ENCODE assay signal across 42 cellular contexts in genomic region chr12:100368066-100368465, GRCh38. TPM values are rescaled to one million over a fixed set of nuclear protein-coding genes. Genes with fewer than 3 reads are reported as not detected.
"Had no signal": no experiment of that assay in that cellular context is flagged by ENCODE, and none has a peak within 500 bp of the region (broad histone marks: within the 10 kb centered on the region; RNA-seq: fewer than 3 reads in every experiment).

No MANE protein-coding gene starts in this region.

- H3K27me3 ChIP-seq: adrenal gland, body of pancreas, brain microvascular endothelial cell, breast epithelium, cardiac muscle cell had no signal

- DNase-seq: activated B cell treated with CpG ODN at 0.5 μM for 24 hours; activated CD4-positive, alpha-beta memory T cell treated with anti-CD3 and anti-CD28 coated beads for 36 hours; activated CD4-positive, alpha-beta T cell treated with anti-CD3 and anti-CD28 coated beads for 4 hours; activated CD4-positive, alpha-beta T cell treated with anti-CD3 and anti-CD28 coated beads, Interleukin-2, amount 10 ng/mL, durations not matched to agents 24 days and 14 days; activated CD4-positive, alpha-beta T cell treated with anti-CD3 and anti-CD28 coated beads, Interleukin-2, amount 50 U/mL, for 1 hour; activated CD4-positive, alpha-beta T cell treated with anti-CD3 and anti-CD28 coated beads, Interleukin-2, amount 50 U/mL, for 4 hours; activated CD4-positive, CD25-positive, alpha-beta regulatory T cell treated with anti-CD3 and anti-CD28 coated beads, Interleukin-2, amount 50 U/mL, for 72 hours; activated CD8-positive, alpha-beta memory T cell treated with anti-CD3 and anti-CD28 coated beads, Interleukin-2, amount 50 U/mL, for 4 hours; activated CD8-positive, alpha-beta T cell treated with anti-CD3 and anti-CD28 coated beads for 36 hours; activated effector memory CD4-positive, alpha-beta T cell treated with anti-CD3 and anti-CD28 coated beads, Interleukin-2, amount 50 U/mL, for 16 hours; activated gamma-delta T cell treated with Interleukin-2 at 50 U/mL for 16 hours; activated naive CD4-positive, alpha-beta T cell; activated naive CD4-positive, alpha-beta T cell treated with anti-CD3 and anti-CD28 coated beads for 36 hours; activated naive CD4-positive, alpha-beta T cell treated with anti-CD3 and anti-CD28 coated beads, Interleukin-2, amount 50 U/mL, for 16 hours; activated naive CD8-positive, alpha-beta T cell treated with anti-CD3 and anti-CD28 coated beads for 36 hours; activated T-cell treated with anti-CD3 and anti-CD28 coated beads for 4 hours; activated T-cell treated with anti-CD3 and anti-CD28 coated beads, Interleukin-2, amount 50 U/mL, for 1 hour; activated T-cell treated with anti-CD3 and anti-CD28 coated beads, Interleukin-2, amount 50 U/mL, for 4 hours; activated T-cell treated with anti-CD3 and anti-CD28 coated beads, Interleukin-2, amount 50 U/mL, for 72 hours; adrenal gland; amniotic stem cell; aorta; body of pancreas; brain microvascular endothelial cell; caudate nucleus; cerebellar nuclear complex; T-helper 1 cell; T-helper 2 cell; T-helper 9 cell had no signal

- H3K27me3 Mint-ChIP-seq: activated naive CD8-positive, alpha-beta T cell treated with anti-CD3 and anti-CD28 coated beads for 36 hours had no signal

- H3K36me3 ChIP-seq: adrenal gland, brain microvascular endothelial cell, breast epithelium, cardiac muscle cell had no signal

- H3K27ac Mint-ChIP-seq: activated B cell treated with CpG ODN at 0.5 μM for 24 hours; activated CD4-positive, alpha-beta memory T cell treated with anti-CD3 and anti-CD28 coated beads for 36 hours; activated CD4-positive, alpha-beta T cell treated with anti-CD3 and anti-CD28 coated beads, Interleukin-2, amount 10 ng/mL, durations not matched to agents 24 days and 14 days; activated CD8-positive, alpha-beta T cell treated with anti-CD3 and anti-CD28 coated beads for 36 hours; activated naive CD4-positive, alpha-beta T cell treated with anti-CD3 and anti-CD28 coated beads for 36 hours; activated naive CD4-positive, alpha-beta T cell treated with anti-CD3 and anti-CD28 coated beads, Interleukin-2, amount 50 U/mL, for 72 hours; activated naive CD8-positive, alpha-beta T cell treated with anti-CD3 and anti-CD28 coated beads for 36 hours; activated T-cell treated with anti-CD3 and anti-CD28 coated beads, Interleukin-2, amount 50 U/mL, for 72 hours; activated T-helper 1 cell treated with anti-CD3 and anti-CD28 coated beads, Interleukin-12 subunit alpha, Interleukin-12 subunit beta, Interleukin-2, Interleukin-4 antibody, amounts not matched to agents 30 ng/mL and 10 ng/mL and 1 ng/mL, durations not matched to agents 14 hours and 24 hours and 36 hours; activated T-helper 17 cell treated with anti-CD3 and anti-CD28 coated beads, Interleukin-2, amount 50 U/mL, for 72 hours; T-helper 1 cell treated with Interleukin-12 subunit alpha and Interleukin-12 subunit beta and Interleukin-4 antibody, amounts not matched to agents 30 μg/mL and 1 μg/mL, for 36 hours; T-helper 2 cell treated with Interferon-gamma antibody and Interleukin-4, amounts not matched to agents 5 μg/mL and 100 μg/mL, for 36 hours had no signal

- H3K36me3 Mint-ChIP-seq: activated CD4-positive, alpha-beta memory T cell treated with anti-CD3 and anti-CD28 coated beads for 36 hours; activated naive CD8-positive, alpha-beta T cell treated with anti-CD3 and anti-CD28 coated beads for 36 hours had no signal

- H3K27ac ChIP-seq: adrenal gland, body of pancreas, brain microvascular endothelial cell, breast epithelium, cardiac muscle cell, VCaP had no signal

- H3K9me3 ChIP-seq: adrenal gland, body of pancreas, breast epithelium had no signal

- H3K4me3 ChIP-seq: adrenal gland, body of pancreas, breast epithelium, cardiac muscle cell had no signal

- ATAC-seq: activated CD8-positive, alpha-beta T cell treated with anti-CD3 and anti-CD28 coated beads for 36 hours; activated naive CD4-positive, alpha-beta T cell treated with anti-CD3 and anti-CD28 coated beads, Interleukin-2, amount 50 U/mL, for 72 hours; activated T-cell treated with anti-CD3 and anti-CD28 coated beads, Interleukin-2, amount 50 U/mL, for 4 hours; activated T-cell treated with anti-CD3 and anti-CD28 coated beads, Interleukin-2, amount 50 U/mL, for 72 hours; activated T-helper 17 cell treated with anti-CD3 and anti-CD28 coated beads, Interleukin-2, amount 50 U/mL, for 72 hours; body of pancreas had no signal

- H3K4me3 Mint-ChIP-seq: activated B cell treated with CpG ODN at 0.5 μM for 24 hours; activated CD4-positive, alpha-beta memory T cell treated with anti-CD3 and anti-CD28 coated beads for 36 hours; activated CD4-positive, alpha-beta T cell treated with anti-CD3 and anti-CD28 coated beads, Interleukin-2, amount 10 ng/mL, durations not matched to agents 24 days and 14 days; activated CD8-positive, alpha-beta T cell treated with anti-CD3 and anti-CD28 coated beads for 36 hours; activated naive CD4-positive, alpha-beta T cell treated with anti-CD3 and anti-CD28 coated beads for 36 hours; activated naive CD8-positive, alpha-beta T cell treated with anti-CD3 and anti-CD28 coated beads for 36 hours; activated T-cell treated with anti-CD3 and anti-CD28 coated beads, Interleukin-2, amount 50 U/mL, for 4 hours; activated T-cell treated with anti-CD3 and anti-CD28 coated beads, Interleukin-2, amount 50 U/mL, for 72 hours; activated T-helper 1 cell treated with anti-CD3 and anti-CD28 coated beads, Interleukin-12 subunit alpha, Interleukin-12 subunit beta, Interleukin-2, Interleukin-4 antibody, amounts not matched to agents 30 ng/mL and 10 ng/mL and 1 ng/mL, durations not matched to agents 14 hours and 24 hours and 36 hours; activated T-helper 17 cell treated with anti-CD3 and anti-CD28 coated beads, Interleukin-2, amount 50 U/mL, for 72 hours; central memory CD8-positive, alpha-beta T cell; T-helper 1 cell treated with Interleukin-12 subunit alpha and Interleukin-12 subunit beta and Interleukin-4 antibody, amounts not matched to agents 30 μg/mL and 1 μg/mL, for 36 hours; T-helper 2 cell treated with Interferon-gamma antibody and Interleukin-4, amounts not matched to agents 5 μg/mL and 100 μg/mL, for 36 hours had no signal

- H3K4me1 ChIP-seq: adrenal gland, body of pancreas, breast epithelium had no signal

- H3K9me3 Mint-ChIP-seq: activated B cell treated with CpG ODN at 0.5 μM for 24 hours; activated CD4-positive, alpha-beta memory T cell treated with anti-CD3 and anti-CD28 coated beads for 36 hours; activated CD4-positive, alpha-beta T cell treated with anti-CD3 and anti-CD28 coated beads, Interleukin-2, amount 10 ng/mL, durations not matched to agents 24 days and 14 days; activated CD8-positive, alpha-beta T cell treated with anti-CD3 and anti-CD28 coated beads for 36 hours; activated naive CD4-positive, alpha-beta T cell treated with anti-CD3 and anti-CD28 coated beads for 36 hours; activated naive CD8-positive, alpha-beta T cell treated with anti-CD3 and anti-CD28 coated beads for 36 hours; activated T-helper 1 cell treated with anti-CD3 and anti-CD28 coated beads, Interleukin-12 subunit alpha, Interleukin-12 subunit beta, Interleukin-2, Interleukin-4 antibody, amounts not matched to agents 30 ng/mL and 10 ng/mL and 1 ng/mL, durations not matched to agents 14 hours and 24 hours and 36 hours; central memory CD8-positive, alpha-beta T cell; T-helper 1 cell treated with Interleukin-12 subunit alpha and Interleukin-12 subunit beta and Interleukin-4 antibody, amounts not matched to agents 30 μg/mL and 1 μg/mL, for 36 hours; T-helper 2 cell treated with Interferon-gamma antibody and Interleukin-4, amounts not matched to agents 5 μg/mL and 100 μg/mL, for 36 hours had no signal

- FAIRE-seq: astrocyte, TTC549 had no signal

- H3K4me1 Mint-ChIP-seq: activated B cell treated with CpG ODN at 0.5 μM for 24 hours; activated CD4-positive, alpha-beta T cell treated with anti-CD3 and anti-CD28 coated beads, Interleukin-2, amount 10 ng/mL, durations not matched to agents 24 days and 14 days; activated naive CD8-positive, alpha-beta T cell treated with anti-CD3 and anti-CD28 coated beads for 36 hours; activated T-helper 17 cell treated with anti-CD3 and anti-CD28 coated beads, Interleukin-2, amount 50 U/mL, for 72 hours; central memory CD8-positive, alpha-beta T cell had no signal

RNA-seq across cellular contexts. Expression of gene SLC17A8, which starts 11.2 kb away (rescaled TPM):
- total RNA-seq: activated B cell treated with CpG ODN at 0.5 μM for 24 hours; activated CD4-positive, alpha-beta memory T cell treated with anti-CD3 and anti-CD28 coated beads for 36 hours; activated CD4-positive, alpha-beta T cell treated with anti-CD3 and anti-CD28 coated beads, Interleukin-2, amount 10 ng/mL, durations not matched to agents 24 days and 14 days; activated CD8-positive, alpha-beta memory T cell treated with anti-CD3 and anti-CD28 coated beads for 36 hours; activated CD8-positive, alpha-beta T cell treated with anti-CD3 and anti-CD28 coated beads for 36 hours; activated naive CD4-positive, alpha-beta T cell treated with anti-CD3 and anti-CD28 coated beads for 36 hours; activated naive CD4-positive, alpha-beta T cell treated with anti-CD3 and anti-CD28 coated beads, Interleukin-2, amount 50 U/mL, for 72 hours; activated naive CD8-positive, alpha-beta T cell treated with anti-CD3 and anti-CD28 coated beads for 36 hours; activated T-cell treated with anti-CD3 and anti-CD28 coated beads, Interleukin-2, amount 50 U/mL, for 4 hours; activated T-cell treated with anti-CD3 and anti-CD28 coated beads, Interleukin-2, amount 50 U/mL, for 72 hours; activated T-helper 1 cell treated with anti-CD3 and anti-CD28 coated beads, Interleukin-12 subunit alpha, Interleukin-12 subunit beta, Interleukin-2, Interleukin-4 antibody, amounts not matched to agents 30 ng/mL and 10 ng/mL and 1 ng/mL, durations not matched to agents 14 hours and 24 hours and 36 hours; activated T-helper 17 cell treated with anti-CD3 and anti-CD28 coated beads, Interleukin-2, amount 50 U/mL, for 72 hours; aorta; astrocyte; body of pancreas; breast epithelium; cardiac muscle cell; chondrocyte had no signal
- polyA plus RNA-seq: aorta, cardiac muscle cell had no signal
